In the genomic region with DNA sequence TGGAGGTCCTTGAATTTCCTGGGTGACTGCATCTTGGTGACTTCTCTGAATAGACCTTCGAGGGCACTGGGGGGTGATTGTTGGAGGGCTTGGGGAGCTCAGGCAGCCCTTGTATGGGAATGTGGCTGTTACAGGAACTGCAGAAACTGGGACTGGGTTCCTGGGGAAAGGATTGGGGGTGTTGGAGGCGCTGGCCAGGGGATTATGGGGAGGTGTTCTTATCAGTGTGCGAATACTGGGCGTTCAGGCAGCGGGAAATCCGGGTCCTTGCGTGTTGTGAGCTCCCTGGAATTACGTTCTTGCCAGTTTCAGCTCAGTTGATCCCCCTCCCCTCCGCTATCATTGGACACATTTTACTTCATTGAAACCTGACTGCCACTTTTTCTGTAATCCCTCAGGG, we compare ENCODE assay signal across 7 cellular contexts. TPM values are rescaled to one million over a fixed set of nuclear protein-coding genes. Genes with fewer than 3 reads are reported as not detected.
DNase-seq lines count a peak whose midpoint lies in the region; ATAC-seq and TF ChIP-seq lines count a peak whose summit lies in the region.
"Not testable (repeated sequence)": the region's sequence is repeated elsewhere in the genome, so short reads cannot be mapped to it uniquely, and the experiment has no call there.

No MANE protein-coding gene starts in this region.

- H3K9ac ChIP-seq in colonic mucosa (ENCODE audit: low read depth in 2 of 2, low read length in 2 of 2), result peak overlapping the region in 1 of 2 donors; percentile 24

- not testable (repeated sequence) for H3K4me3 ChIP-seq in CD8-positive, alpha-beta memory T cell (ENCODE audit: low read length)
- H3K4me3 ChIP-seq in colonic mucosa (peak overlapping the region; percentile 97), left ventricle myocardium inferior (peak overlapping the region; percentile 87)

- not testable (repeated sequence) for H3K9me3 Mint-ChIP-seq in CD8-positive, alpha-beta memory T cell; IgD-negative memory B cell; T-helper 1 cell treated with Interleukin-12 subunit alpha and Interleukin-12 subunit beta and Interleukin-4 antibody, amounts not matched to agents 30 μg/mL and 1 μg/mL, for 36 hours; activated T-helper 17 cell treated with anti-CD3 and anti-CD28 coated beads, Interleukin-2, amount 50 U/mL, for 72 hours; neural crest cell

- intact Hi-C loops in colonic mucosa (cut with DNase I); left ventricle myocardium inferior (cut with micrococcal nuclease): not testable (repeated sequence)

- not testable (repeated sequence) for H3K36me3 ChIP-seq in CD8-positive, alpha-beta memory T cell (ENCODE audit: insufficient read depth, low read length); colonic mucosa
- H3K36me3 ChIP-seq in left ventricle myocardium inferior, result peaks cover 30% of the 10 kb centered on the region

- H3K4me1 Mint-ChIP-seq in CD8-positive, alpha-beta memory T cell, result peaks cover 22 to 51% (median 40%) of the 10 kb centered on the region in 3 donors
- peaks cover 16 to 31% (median 20%) of the 10 kb centered on the region in 3 donors for H3K4me1 Mint-ChIP-seq in IgD-negative memory B cell
- H3K4me1 Mint-ChIP-seq in T-helper 1 cell treated with Interleukin-12 subunit alpha and Interleukin-12 subunit beta and Interleukin-4 antibody, amounts not matched to agents 30 μg/mL and 1 μg/mL, for 36 hours (ENCODE audit: low read depth), result peaks cover 31% of the 10 kb centered on the region
- not testable (repeated sequence) for H3K4me1 Mint-ChIP-seq in activated T-helper 17 cell treated with anti-CD3 and anti-CD28 coated beads, Interleukin-2, amount 50 U/mL, for 72 hours
- H3K4me1 Mint-ChIP-seq in neural crest cell, result peaks cover 31% of the 10 kb centered on the region

- H3K4me1 ChIP-seq in CD8-positive, alpha-beta memory T cell (ENCODE audit: insufficient read depth, low read length); colonic mucosa: not testable (repeated sequence)
- peaks cover 42% of the 10 kb centered on the region for H3K4me1 ChIP-seq in left ventricle myocardium inferior

- DNase-seq in CD8-positive, alpha-beta memory T cell; colonic mucosa; left ventricle myocardium inferior; neural crest cell (ENCODE audit: low read depth, low spot score): not testable (repeated sequence)

- not testable (repeated sequence) for ATAC-seq in activated T-helper 17 cell treated with anti-CD3 and anti-CD28 coated beads, Interleukin-2, amount 50 U/mL, for 72 hours (replicated peaks)

- H3K27me3 ChIP-seq in CD8-positive, alpha-beta memory T cell (ENCODE audit: insufficient read depth, low read length, poor library complexity, severe bottlenecking); colonic mucosa; left ventricle myocardium inferior (ENCODE audit: low read depth): not testable (repeated sequence)

- H3K27me3 Mint-ChIP-seq in CD8-positive, alpha-beta memory T cell; IgD-negative memory B cell; T-helper 1 cell treated with Interleukin-12 subunit alpha and Interleukin-12 subunit beta and Interleukin-4 antibody, amounts not matched to agents 30 μg/mL and 1 μg/mL, for 36 hours (ENCODE audit: low read depth); activated T-helper 17 cell treated with anti-CD3 and anti-CD28 coated beads, Interleukin-2, amount 50 U/mL, for 72 hours; neural crest cell (ENCODE audit: low read depth): not testable (repeated sequence)

- not testable (repeated sequence) for H3K9me3 ChIP-seq in CD8-positive, alpha-beta memory T cell (ENCODE audit: low read length); colonic mucosa; left ventricle myocardium inferior (replicated peaks)

- CTCF ChIA-PET in CD8-positive, alpha-beta memory T cell (lab: Charles Lee), result not testable (repeated sequence)

- H3K27ac Mint-ChIP-seq in CD8-positive, alpha-beta memory T cell, result peak overlapping the region; percentile 28 to 93 (median 87)
- peak overlapping the region; percentile 53 to 89 (median 63) for H3K27ac Mint-ChIP-seq in IgD-negative memory B cell
- H3K27ac Mint-ChIP-seq in T-helper 1 cell treated with Interleukin-12 subunit alpha and Interleukin-12 subunit beta and Interleukin-4 antibody, amounts not matched to agents 30 μg/mL and 1 μg/mL, for 36 hours, result peak overlapping the region; percentile 77
- H3K27ac Mint-ChIP-seq in activated T-helper 17 cell treated with anti-CD3 and anti-CD28 coated beads, Interleukin-2, amount 50 U/mL, for 72 hours, result peak overlapping the region; percentile 85
- not testable (repeated sequence) for H3K27ac Mint-ChIP-seq in neural crest cell (ENCODE audit: unreplicated experiment)

- peak overlapping the region in 6 of 7 donors; percentile 52 to 92 (median 82) for H3K4me3 Mint-ChIP-seq in CD8-positive, alpha-beta memory T cell
- H3K4me3 Mint-ChIP-seq in IgD-negative memory B cell, result peak overlapping the region; percentile 51 to 87 (median 76)
- peak overlapping the region; percentile 96 for H3K4me3 Mint-ChIP-seq in T-helper 1 cell treated with Interleukin-12 subunit alpha and Interleukin-12 subunit beta and Interleukin-4 antibody, amounts not matched to agents 30 μg/mL and 1 μg/mL, for 36 hours
- H3K4me3 Mint-ChIP-seq in activated T-helper 17 cell treated with anti-CD3 and anti-CD28 coated beads, Interleukin-2, amount 50 U/mL, for 72 hours, result peak overlapping the region; percentile 81
- H3K4me3 Mint-ChIP-seq in neural crest cell, result peak overlapping the region; percentile 88

- H3K36me3 Mint-ChIP-seq in CD8-positive, alpha-beta memory T cell, result peaks cover 4 to 40% (median 5%) of the 10 kb centered on the region in 3 donors
- H3K36me3 Mint-ChIP-seq in IgD-negative memory B cell; neural crest cell (ENCODE audit: low read depth): not testable (repeated sequence)
- peaks cover 12% of the 10 kb centered on the region for H3K36me3 Mint-ChIP-seq in T-helper 1 cell treated with Interleukin-12 subunit alpha and Interleukin-12 subunit beta and Interleukin-4 antibody, amounts not matched to agents 30 μg/mL and 1 μg/mL, for 36 hours (ENCODE audit: low read depth)
- H3K36me3 Mint-ChIP-seq in activated T-helper 17 cell treated with anti-CD3 and anti-CD28 coated beads, Interleukin-2, amount 50 U/mL, for 72 hours (ENCODE audit: low read depth), result peaks cover 55% of the 10 kb centered on the region

- TF ChIP-seq CTCF in colonic mucosa (IDR thresholded peaks at IDR 0.05); left ventricle myocardium inferior (IDR thresholded peaks at IDR 0.05; ENCODE audit: borderline replicate concordance); neural crest cell (conservative IDR thresholded peaks at IDR 0.05): not testable (repeated sequence)

- peak overlapping the region; percentile 9 for H3K27ac ChIP-seq in CD8-positive, alpha-beta memory T cell (ENCODE audit: low read depth, low read length)
- H3K27ac ChIP-seq in colonic mucosa; left ventricle myocardium inferior (replicated peaks): not testable (repeated sequence)

- POLR2A ChIA-PET in CD8-positive, alpha-beta memory T cell (lab: Charles Lee), result not testable (repeated sequence)

RNA-seq across cellular contexts. Expression of gene PDCD6, which starts 1.6 kb away (rescaled TPM):
- 100 to 1,000 TPM in 1 of 2 experiments, 10 to 100 TPM in 1; 100.0 to 105 TPM for total RNA-seq in CD8-positive, alpha-beta memory T cell
- polyA plus RNA-seq in CD8-positive, alpha-beta memory T cell, result 194 TPM
- 179 TPM for polyA plus RNA-seq in IgD-negative memory B cell
- total RNA-seq in activated T-helper 17 cell treated with anti-CD3 and anti-CD28 coated beads, Interleukin-2, amount 50 U/mL, for 72 hours, result 10 to 100 TPM; 64.5 to 83.0 TPM
- total RNA-seq in colonic mucosa (100 to 1,000 TPM; 111 to 142 TPM), left ventricle myocardium inferior (34.2 TPM), neural crest cell (76.8 and 81.6 TPM in 2 replicates)

RNA-seq across cellular contexts. Expression of gene AHRR, which starts 48.4 kb away (rescaled TPM):
- total RNA-seq in CD8-positive, alpha-beta memory T cell, result 10 to 100 TPM; 31.7 to 38.2 TPM
- not detected for polyA plus RNA-seq in CD8-positive, alpha-beta memory T cell
- 0.05 TPM for polyA plus RNA-seq in IgD-negative memory B cell
- 10 to 100 TPM; 49.5 to 78.1 TPM for total RNA-seq in activated T-helper 17 cell treated with anti-CD3 and anti-CD28 coated beads, Interleukin-2, amount 50 U/mL, for 72 hours
- total RNA-seq in colonic mucosa (1 to 10 TPM; 1.9 to 2.1 TPM), left ventricle myocardium inferior (1.4 TPM), neural crest cell (1.0 and 1.3 TPM in 2 replicates)

RNA-seq across cellular contexts. Expression of gene SDHA, which starts 55.0 kb away (rescaled TPM):
- 100 to 1,000 TPM; 168 to 171 TPM for total RNA-seq in CD8-positive, alpha-beta memory T cell
- polyA plus RNA-seq in CD8-positive, alpha-beta memory T cell, result 237 TPM
- 177 TPM for polyA plus RNA-seq in IgD-negative memory B cell
- 100 to 1,000 TPM; 132 to 177 TPM for total RNA-seq in activated T-helper 17 cell treated with anti-CD3 and anti-CD28 coated beads, Interleukin-2, amount 50 U/mL, for 72 hours
- total RNA-seq in colonic mucosa, result 100 to 1,000 TPM; 285 to 414 TPM
- total RNA-seq in left ventricle myocardium inferior, result 757 TPM
- total RNA-seq in neural crest cell, result 106 and 108 TPM in 2 replicates

RNA-seq across cellular contexts. Expression of gene CCDC127, which starts 55.1 kb away (rescaled TPM):
- total RNA-seq in CD8-positive, alpha-beta memory T cell, result 1 to 10 TPM; 7.2 to 8.3 TPM
- 5.3 TPM for polyA plus RNA-seq in CD8-positive, alpha-beta memory T cell
- 5.1 TPM for polyA plus RNA-seq in IgD-negative memory B cell
- total RNA-seq in activated T-helper 17 cell treated with anti-CD3 and anti-CD28 coated beads, Interleukin-2, amount 50 U/mL, for 72 hours, result 10 to 100 TPM in 1 of 2 donors, 1 to 10 TPM in 1; 6.4 to 10.5 TPM
- total RNA-seq in colonic mucosa (1 to 10 TPM; 3.5 to 5.3 TPM), left ventricle myocardium inferior (7.9 TPM), neural crest cell (11.3 and 11.9 TPM in 2 replicates)

Comparison
In these comparisons a context has a peak if more than half of its experiments do, and no peak if none do; other contexts are left out.
1. RNA of gene AHRR, which starts 48.4 kb away (total RNA-seq): 49.5 to 78.1 TPM in activated T-helper 17 cell treated with anti-CD3 and anti-CD28 coated beads, Interleukin-2, amount 50 U/mL, for 72 hours and 31.7 to 38.2 TPM in CD8-positive, alpha-beta memory T cell; 1.9 to 2.1 TPM in colonic mucosa, 1.4 TPM in left ventricle myocardium inferior (single experiment) and 1.0 to 1.3 TPM in neural crest cell; every median in the first group is over 10 times any median in the second.
2. Peak in every context shown above with its lines, with median percentiles within 50 percentile points of each other: H3K4me3 Mint-ChIP-seq.